8 cellular contexts compared by ENCODE assay signal in the genomic region with DNA sequence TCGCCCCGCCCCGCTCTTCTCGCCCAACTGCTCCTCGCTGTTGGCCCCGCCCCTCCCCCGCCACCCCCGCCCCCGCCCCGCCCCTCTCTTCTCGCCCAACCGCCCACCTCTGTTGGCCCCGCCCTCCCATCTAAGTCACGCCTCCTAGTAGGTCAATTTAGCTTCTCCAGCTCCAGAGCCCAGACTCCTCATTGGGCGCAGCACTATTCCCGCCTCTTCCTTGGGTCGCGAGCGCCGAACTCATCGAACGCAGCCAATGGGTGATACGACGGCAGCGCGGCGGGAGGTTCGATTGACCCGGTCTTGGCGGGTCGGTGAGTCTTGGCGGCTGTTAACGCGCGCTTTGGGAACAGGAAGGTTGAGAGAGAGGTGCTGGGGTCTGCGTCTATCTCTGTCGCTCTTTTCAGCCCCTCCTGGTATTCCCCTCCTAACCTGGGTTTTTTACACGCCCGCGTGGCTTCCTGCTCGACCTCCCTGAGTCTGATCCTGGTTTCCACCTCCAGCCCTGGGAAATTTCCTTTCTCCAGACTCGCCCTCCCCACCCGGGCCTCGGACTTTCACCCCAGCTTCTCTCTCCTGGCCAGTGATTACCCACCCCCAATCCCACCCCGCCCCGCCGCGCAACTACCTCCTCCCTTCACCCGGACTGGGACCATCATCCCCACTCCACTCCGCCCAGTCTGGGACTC.
DNase-seq lines count a peak whose midpoint lies in the region; ATAC-seq and TF ChIP-seq lines count a peak whose summit lies in the region.

TSS of gene RAD54L (plus strand) at position 331 of the 689 bp plus-strand sequence. CDS start 643 bp downstream, outside the sequence.

- peak; percentile 95 for ATAC-seq in HG03175 (IDR thresholded peaks at IDR 0.05; ENCODE audit: unreplicated experiment)

- in situ Hi-C loops in GM18951 (cut with MboI; ENCODE audit: low sequenced_read_pairs, unreplicated experiment) = no loop called here

- TF ChIP-seq CTCF in WI38 (IDR thresholded peaks at IDR 0.05; ENCODE audit: low read depth, low read length) (no peak), cardiac fibroblast (IDR thresholded peaks at IDR 0.05; ENCODE audit: low read depth, low read length) (no peak)

- DNase-seq in AG08395 (ENCODE audit: low spot score) (peak; percentile 99), NCI-H226 (peak; percentile 99), cardiac fibroblast (ENCODE audit: low read depth in 2 of 2) (peak; percentile 99), iPS-NIHi7 (ENCODE audit: extremely low spot score) (peak; percentile 98), smooth muscle cell of the brain vasculature (ENCODE audit: low read depth, low spot score) (peak; percentile 97)

- peak within 1 kb of the TSS; percentile 83 for H3K4me3 ChIP-seq in WI38 (ENCODE audit: low read depth, low read length)
- H3K4me3 ChIP-seq in cardiac fibroblast (replicated peaks in 1 of 2; ENCODE audit: low read depth in 2 of 2, low read length in 2 of 2) = peak within 1 kb of the TSS; percentile 72 to 78

- TF ChIP-seq POLR2A in GM18951 (IDR thresholded peaks at IDR 0.05; ENCODE audit: extremely low read depth, insufficient read depth, insufficient read length) = peak; percentile 73

Comparison
In these comparisons a context has a peak if more than half of its experiments do, and no peak if none do; other contexts are left out.
1. Peak in every context shown above with its lines: DNase-seq, ATAC-seq and H3K4me3 ChIP-seq.